In genomic region chr16:57475711-57476339, GRCh38 we compare ENCODE assay signal across 8 cellular contexts. TPM values are rescaled to one million over a fixed set of nuclear protein-coding genes. Genes with fewer than 3 reads are reported as not detected.
DNase-seq lines count a peak whose midpoint lies in the region; ATAC-seq and TF ChIP-seq lines count a peak whose summit lies in the region.

No MANE protein-coding gene starts in this region.

- no peaks in the 10 kb centered on the region for H3K79me2 ChIP-seq in PC-3 (ENCODE audit: low read length)

- H3K4me1 ChIP-seq in PC-3 (ENCODE audit: insufficient read depth, low read length) = no peaks in the 10 kb centered on the region
- H3K4me1 ChIP-seq in heart right ventricle = peaks cover 19 to 65% (median 49%) of the 10 kb centered on the region in 9 donors

- CTCF ChIA-PET in PC-3 (lab: Charles Lee) = no interaction called here

- H3K4me3 Mint-ChIP-seq in activated T-helper 1 cell treated with anti-CD3 and anti-CD28 coated beads, Interleukin-12 subunit alpha, Interleukin-12 subunit beta, Interleukin-2, Interleukin-4 antibody, amounts not matched to agents 30 ng/mL and 10 ng/mL and 1 ng/mL, durations not matched to agents 14 hours and 24 hours and 36 hours = peak overlapping the region; percentile 45

- H3K27ac Mint-ChIP-seq in activated T-helper 1 cell treated with anti-CD3 and anti-CD28 coated beads, Interleukin-12 subunit alpha, Interleukin-12 subunit beta, Interleukin-2, Interleukin-4 antibody, amounts not matched to agents 30 ng/mL and 10 ng/mL and 1 ng/mL, durations not matched to agents 14 hours and 24 hours and 36 hours = peak overlapping the region; percentile 52

- H3K9me2 ChIP-seq in PC-3 (replicated peaks; ENCODE audit: low read length) = no peaks in the 10 kb centered on the region

- H3K36me3 ChIP-seq in PC-3 (ENCODE audit: low read depth, low read length) (peaks cover 3% of the 10 kb centered on the region; the same call in 1 of the 2 replicates), heart right ventricle (peaks cover 0 to 46% (median 26%) of the 10 kb centered on the region in 9 donors)

- POLR2A ChIA-PET in PC-3 (lab: Charles Lee; ENCODE audit: unreplicated experiment) = no interaction called here

- H3K27me3 Mint-ChIP-seq in activated T-helper 1 cell treated with anti-CD3 and anti-CD28 coated beads, Interleukin-12 subunit alpha, Interleukin-12 subunit beta, Interleukin-2, Interleukin-4 antibody, amounts not matched to agents 30 ng/mL and 10 ng/mL and 1 ng/mL, durations not matched to agents 14 hours and 24 hours and 36 hours (ENCODE audit: insufficient read depth) = no peaks in the 10 kb centered on the region

- TF ChIP-seq CTCF in AG09309 (IDR thresholded peaks at IDR 0.05; ENCODE audit: control insufficient read depth, insufficient read depth, low read depth, low read length, missing control alignments) = peak; percentile 47
- TF ChIP-seq CTCF in PC-3 (conservative IDR thresholded peaks at IDR 0.05; ENCODE audit: low read depth, low read length) = peak; percentile 49
- peak; percentile 35 to 77 (median 61) for TF ChIP-seq CTCF in heart right ventricle (IDR thresholded peaks at IDR 0.05)

- BruUV-seq in PC-3 (replicated peaks; lab: Mats Ljungman, UMichigan) = no TSS peak

- no peak overlapping the region for H3K4me3 ChIP-seq in AG09309 (ENCODE audit: control insufficient read depth, low read depth, low read length)
- H3K4me3 ChIP-seq in PC-3 (ENCODE audit: low read length) = no peak overlapping the region
- no peak overlapping the region for H3K4me3 ChIP-seq in heart right ventricle

- no peak for DNase-seq in AG09309 (ENCODE audit: low read depth)
- peak; percentile 15 for DNase-seq in PC-3
- peak; percentile 81 for DNase-seq in activated T-helper 1 cell treated with anti-CD3 and anti-CD28 coated beads, Interleukin-12 subunit alpha, Interleukin-12 subunit beta, Interleukin-2, Interleukin-4 antibody, amounts not matched to agents 30 ng/mL and 10 ng/mL and 1 ng/mL, durations not matched to agents 14 hours and 24 hours and 36 hours (ENCODE audit: low spot score)
- DNase-seq in heart right ventricle = no peak
- peak; percentile 50 to 57 for DNase-seq in stimulated activated CD4-positive, alpha-beta T cell treated with anti-CD3 and anti-CD28 coated beads, Interleukin-1b, Interleukin-23, amount 100 ng/mL, for 4 hours (ENCODE audit: low read depth in 2 of 2)
- DNase-seq in NCI-H774 (lab: John Stamatoyannopoulos, UW) = no peak

- H3K27me3 ChIP-seq in PC-3 (ENCODE audit: low read length) (no peaks in the 10 kb centered on the region), heart right ventricle (peaks cover 0 to 11% (median 0%) of the 10 kb centered on the region in 7 donors)

- no peaks in the 10 kb centered on the region for H3K9me3 ChIP-seq in PC-3 (ENCODE audit: low read length)
- no peaks in the 10 kb centered on the region for H3K9me3 ChIP-seq in heart right ventricle

- peaks cover 18% of the 10 kb centered on the region for H3K4me1 Mint-ChIP-seq in activated T-helper 1 cell treated with anti-CD3 and anti-CD28 coated beads, Interleukin-12 subunit alpha, Interleukin-12 subunit beta, Interleukin-2, Interleukin-4 antibody, amounts not matched to agents 30 ng/mL and 10 ng/mL and 1 ng/mL, durations not matched to agents 14 hours and 24 hours and 36 hours (ENCODE audit: low read depth)

- intact Hi-C loops in PC-3 (cut with micrococcal nuclease) (no loop called here), heart right ventricle (cut with DNase I) (loop anchor here in 4 of 10 donors (5.0 kb wide), 1 partner anchor 41 kb away; no protein-coding TSS in a partner anchor)
- intact Hi-C loops in activated T-helper 1 cell treated with anti-CD3 and anti-CD28 coated beads, Interleukin-12 subunit alpha, Interleukin-12 subunit beta, Interleukin-2, Interleukin-4 antibody, amounts not matched to agents 30 ng/mL and 10 ng/mL and 1 ng/mL, durations not matched to agents 14 hours and 24 hours and 36 hours (cut with micrococcal nuclease) = loop anchor here (1.0 to 5.0 kb wide), 5 partner anchors 10 to 261 kb away; partner anchors contain the start of genes CIAPIN1, COQ9, DOK4 and KATNB1

- no peaks in the 10 kb centered on the region for H4K20me1 ChIP-seq in PC-3 (ENCODE audit: low read length)

- WGBS in heart right ventricle, 2 donors = 16 to 20% methylated on average over 12 of the region's 12 CpGs

- H3F3A ChIP-seq in PC-3 (ENCODE audit: low read length, unreplicated experiment) = no peaks in the 10 kb centered on the region

- no peak overlapping the region for H2AFZ ChIP-seq in PC-3 (ENCODE audit: low read length)

- H3K36me3 Mint-ChIP-seq in activated T-helper 1 cell treated with anti-CD3 and anti-CD28 coated beads, Interleukin-12 subunit alpha, Interleukin-12 subunit beta, Interleukin-2, Interleukin-4 antibody, amounts not matched to agents 30 ng/mL and 10 ng/mL and 1 ng/mL, durations not matched to agents 14 hours and 24 hours and 36 hours (ENCODE audit: low read depth) = peaks cover 7% of the 10 kb centered on the region

- no peak overlapping the region for H3K9ac ChIP-seq in PC-3 (ENCODE audit: low read length)

- H3K9me3 Mint-ChIP-seq in activated T-helper 1 cell treated with anti-CD3 and anti-CD28 coated beads, Interleukin-12 subunit alpha, Interleukin-12 subunit beta, Interleukin-2, Interleukin-4 antibody, amounts not matched to agents 30 ng/mL and 10 ng/mL and 1 ng/mL, durations not matched to agents 14 hours and 24 hours and 36 hours = no peaks in the 10 kb centered on the region

- no peak overlapping the region for H3K4me2 ChIP-seq in PC-3 (ENCODE audit: low read length)

- ATAC-seq in GM18873 (IDR thresholded peaks at IDR 0.05; ENCODE audit: low FRiP score, unreplicated experiment) (peak; percentile 75), HG03095 (IDR thresholded peaks at IDR 0.05; ENCODE audit: unreplicated experiment) (peak; percentile 93), PC-3 (peak; percentile 73), heart right ventricle (peak in 6 of 8 donors; percentile 24 to 55 (median 36))

- H3K27ac ChIP-seq in PC-3 (ENCODE audit: low read length) = no peak overlapping the region
- peak overlapping the region in 1 of 10 donors; percentile 36 for H3K27ac ChIP-seq in heart right ventricle

RNA-seq across cellular contexts. Expression of gene DOK4, which starts 10.5 kb away (rescaled TPM):
- 4.1 and 4.9 TPM in 2 replicates for total RNA-seq in PC-3 (2014; rRNA removed)
- 4.4 and 4.9 TPM in 2 replicates for total RNA-seq in activated T-helper 1 cell treated with anti-CD3 and anti-CD28 coated beads, Interleukin-12 subunit alpha, Interleukin-12 subunit beta, Interleukin-2, Interleukin-4 antibody, amounts not matched to agents 30 ng/mL and 10 ng/mL and 1 ng/mL, durations not matched to agents 14 hours and 24 hours and 36 hours
- 10 to 100 TPM in 2 of 10 donors, 1 to 10 TPM in 8; 3.6 to 10.7 (median 8.0) TPM for total RNA-seq in heart right ventricle
- 1 to 10 TPM; 5.9 to 9.1 TPM for polyA plus RNA-seq in heart right ventricle

RNA-seq across cellular contexts. Expression of gene POLR2C, which starts 13.3 kb away (rescaled TPM):
- 83.2 and 114 TPM in 2 replicates for total RNA-seq in PC-3 (2014; rRNA removed)
- 89.2 and 90.9 TPM in 2 replicates for total RNA-seq in activated T-helper 1 cell treated with anti-CD3 and anti-CD28 coated beads, Interleukin-12 subunit alpha, Interleukin-12 subunit beta, Interleukin-2, Interleukin-4 antibody, amounts not matched to agents 30 ng/mL and 10 ng/mL and 1 ng/mL, durations not matched to agents 14 hours and 24 hours and 36 hours
- total RNA-seq in heart right ventricle = 10 to 100 TPM; 40.2 to 56.7 (median 47.2) TPM
- 10 to 100 TPM; 17.9 to 46.6 TPM for polyA plus RNA-seq in heart right ventricle

RNA-seq across cellular contexts. Expression of gene COQ9, which starts 28.5 kb away (rescaled TPM):
- 67.0 and 67.4 TPM in 2 replicates for total RNA-seq in PC-3 (2014; rRNA removed)
- 51.2 and 51.6 TPM in 2 replicates for total RNA-seq in activated T-helper 1 cell treated with anti-CD3 and anti-CD28 coated beads, Interleukin-12 subunit alpha, Interleukin-12 subunit beta, Interleukin-2, Interleukin-4 antibody, amounts not matched to agents 30 ng/mL and 10 ng/mL and 1 ng/mL, durations not matched to agents 14 hours and 24 hours and 36 hours
- 100 to 1,000 TPM; 135 to 230 (median 207) TPM for total RNA-seq in heart right ventricle
- 100 to 1,000 TPM; 162 to 475 TPM for polyA plus RNA-seq in heart right ventricle

RNA-seq across cellular contexts. Expression of gene CIAPIN1, which starts 28.6 kb away (rescaled TPM):
- total RNA-seq in PC-3 (2014; rRNA removed) = 35.6 and 48.6 TPM in 2 replicates
- 98.0 and 98.4 TPM in 2 replicates for total RNA-seq in activated T-helper 1 cell treated with anti-CD3 and anti-CD28 coated beads, Interleukin-12 subunit alpha, Interleukin-12 subunit beta, Interleukin-2, Interleukin-4 antibody, amounts not matched to agents 30 ng/mL and 10 ng/mL and 1 ng/mL, durations not matched to agents 14 hours and 24 hours and 36 hours
- 10 to 100 TPM; 49.6 to 75.1 (median 61.0) TPM for total RNA-seq in heart right ventricle
- polyA plus RNA-seq in heart right ventricle = 10 to 100 TPM; 20.1 to 63.0 TPM

Comparison
In these comparisons a context has a peak if more than half of its experiments do, and no peak if none do; other contexts are left out.
1. DNase-seq: peak in PC-3 (single experiment), activated T-helper 1 cell treated with anti-CD3 and anti-CD28 coated beads, Interleukin-12 subunit alpha, Interleukin-12 subunit beta, Interleukin-2, Interleukin-4 antibody, amounts not matched to agents 30 ng/mL and 10 ng/mL and 1 ng/mL, durations not matched to agents 14 hours and 24 hours and 36 hours (single experiment) and stimulated activated CD4-positive, alpha-beta T cell treated with anti-CD3 and anti-CD28 coated beads, Interleukin-1b, Interleukin-23, amount 100 ng/mL, for 4 hours (2 of 2); none in AG09309 (single experiment), heart right ventricle (0 of 2) and NCI-H774 (single experiment).
2. ATAC-seq: peak in every context shown above with its lines; median percentile 93 in HG03095; 75 in GM18873; 73 in PC-3; 36 in heart right ventricle.
3. Peak in every context shown above with its lines, with median percentiles within 50 percentile points of each other: CTCF ChIP-seq.